1 cellular context compared by ENCODE assay signal in the genomic region with DNA sequence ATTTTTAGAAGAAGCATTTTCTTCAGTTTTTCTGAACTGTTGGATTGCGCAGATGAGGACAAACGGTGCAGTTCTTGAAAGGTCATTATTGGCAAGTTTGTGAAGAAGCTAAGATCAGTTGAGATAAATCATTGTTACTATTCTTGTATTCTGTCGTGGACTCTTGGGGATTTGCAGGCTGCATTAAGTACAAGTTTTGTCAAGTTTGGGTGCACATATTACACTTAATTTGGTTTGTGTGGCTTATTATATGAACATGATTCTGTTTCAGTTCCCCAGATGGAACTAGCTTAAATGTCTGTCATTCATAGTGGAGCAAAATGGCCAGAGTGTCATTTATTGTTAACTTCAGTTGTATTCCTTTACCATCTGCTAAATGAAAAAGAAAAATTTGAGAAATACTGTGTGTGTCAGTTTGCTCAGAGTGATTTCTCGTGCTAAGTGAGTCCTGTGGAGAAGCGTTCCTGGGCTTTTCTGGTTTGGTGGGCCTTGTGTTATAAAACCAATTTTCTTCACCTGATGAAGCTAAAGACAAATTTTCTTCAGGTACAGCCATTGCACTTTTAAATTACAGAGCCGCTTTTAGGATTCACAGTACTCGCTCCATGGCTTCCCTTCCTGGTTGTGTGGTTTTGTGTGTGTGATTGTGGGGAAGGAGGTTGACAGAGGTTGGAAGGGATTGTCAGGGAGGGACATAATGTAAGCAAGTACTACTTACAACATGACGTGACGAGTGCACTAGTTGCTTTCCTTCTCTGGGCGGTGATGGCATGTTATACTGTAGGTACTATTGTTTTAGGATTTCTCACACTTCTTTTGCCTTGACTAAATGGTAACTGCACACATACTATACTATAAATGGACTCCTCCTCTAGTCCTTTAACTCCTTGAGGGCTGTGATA.
A peak's percentile ranks its signal among the peaks of the same experiment; 100 is the strongest.
TF ChIP-seq lines count a peak whose summit lies in the region.

No MANE protein-coding gene starts in this region.

TF ChIP-seq in GM12878, 131 proteins besides CTCF, POLR2A, EP300 and RAD21 (continued from another document and continues in another):
- TF ChIP-seq, protein P1, sequence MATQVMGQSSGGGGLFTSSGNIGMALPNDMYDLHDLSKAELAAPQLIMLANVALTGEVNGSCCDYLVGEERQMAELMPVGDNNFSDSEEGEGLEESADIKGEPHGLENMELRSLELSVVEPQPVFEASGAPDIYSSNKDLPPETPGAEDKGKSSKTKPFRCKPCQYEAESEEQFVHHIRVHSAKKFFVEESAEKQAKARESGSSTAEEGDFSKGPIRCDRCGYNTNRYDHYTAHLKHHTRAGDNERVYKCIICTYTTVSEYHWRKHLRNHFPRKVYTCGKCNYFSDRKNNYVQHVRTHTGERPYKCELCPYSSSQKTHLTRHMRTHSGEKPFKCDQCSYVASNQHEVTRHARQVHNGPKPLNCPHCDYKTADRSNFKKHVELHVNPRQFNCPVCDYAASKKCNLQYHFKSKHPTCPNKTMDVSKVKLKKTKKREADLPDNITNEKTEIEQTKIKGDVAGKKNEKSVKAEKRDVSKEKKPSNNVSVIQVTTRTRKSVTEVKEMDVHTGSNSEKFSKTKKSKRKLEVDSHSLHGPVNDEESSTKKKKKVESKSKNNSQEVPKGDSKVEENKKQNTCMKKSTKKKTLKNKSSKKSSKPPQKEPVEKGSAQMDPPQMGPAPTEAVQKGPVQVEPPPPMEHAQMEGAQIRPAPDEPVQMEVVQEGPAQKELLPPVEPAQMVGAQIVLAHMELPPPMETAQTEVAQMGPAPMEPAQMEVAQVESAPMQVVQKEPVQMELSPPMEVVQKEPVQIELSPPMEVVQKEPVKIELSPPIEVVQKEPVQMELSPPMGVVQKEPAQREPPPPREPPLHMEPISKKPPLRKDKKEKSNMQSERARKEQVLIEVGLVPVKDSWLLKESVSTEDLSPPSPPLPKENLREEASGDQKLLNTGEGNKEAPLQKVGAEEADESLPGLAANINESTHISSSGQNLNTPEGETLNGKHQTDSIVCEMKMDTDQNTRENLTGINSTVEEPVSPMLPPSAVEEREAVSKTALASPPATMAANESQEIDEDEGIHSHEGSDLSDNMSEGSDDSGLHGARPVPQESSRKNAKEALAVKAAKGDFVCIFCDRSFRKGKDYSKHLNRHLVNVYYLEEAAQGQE (IDR thresholded peaks at IDR 0.05; ENCODE audit: low read depth, low read length), result no peak
- TF ChIP-seq ZNF274 (IDR thresholded peaks at IDR 0.05; ENCODE audit: insufficient read depth, insufficient read length), result no peak
- no peak for TF ChIP-seq CHD4 (IDR thresholded peaks at IDR 0.05)
- TF ChIP-seq ZNF384 (IDR thresholded peaks at IDR 0.05; ENCODE audit: borderline replicate concordance, low read depth, low read length), result no peak
- TF ChIP-seq JUND (IDR thresholded peaks at IDR 0.05; ENCODE audit: low read depth, low read length), result no peak
- no peak for TF ChIP-seq YY1 (IDR thresholded peaks at IDR 0.05; ENCODE audit: low read depth, low read length)
- TF ChIP-seq MEF2B (IDR thresholded peaks at IDR 0.05; ENCODE audit: partially characterized antibody, poor library complexity, severe bottlenecking), result peak; percentile 96
- TF ChIP-seq, protein P2, sequence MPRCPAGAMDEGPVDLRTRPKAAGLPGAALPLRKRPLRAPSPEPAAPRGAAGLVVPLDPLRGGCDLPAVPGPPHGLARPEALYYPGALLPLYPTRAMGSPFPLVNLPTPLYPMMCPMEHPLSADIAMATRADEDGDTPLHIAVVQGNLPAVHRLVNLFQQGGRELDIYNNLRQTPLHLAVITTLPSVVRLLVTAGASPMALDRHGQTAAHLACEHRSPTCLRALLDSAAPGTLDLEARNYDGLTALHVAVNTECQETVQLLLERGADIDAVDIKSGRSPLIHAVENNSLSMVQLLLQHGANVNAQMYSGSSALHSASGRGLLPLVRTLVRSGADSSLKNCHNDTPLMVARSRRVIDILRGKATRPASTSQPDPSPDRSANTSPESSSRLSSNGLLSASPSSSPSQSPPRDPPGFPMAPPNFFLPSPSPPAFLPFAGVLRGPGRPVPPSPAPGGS (IDR thresholded peaks at IDR 0.05; ENCODE audit: borderline replicate concordance, insufficient read depth, low read depth, low read length, poor library complexity, severe bottlenecking), result peak; percentile 23
- peak; percentile 53 to 66; a peak in 2 of 4 replicates for TF ChIP-seq BHLHE40 (IDR thresholded peaks at IDR 0.05; ENCODE audit: borderline replicate concordance in 1 of 2, low read depth in 2 of 2, low read length in 1 of 2)
- no peak for TF ChIP-seq SREBF1 (IDR thresholded peaks at IDR 0.05; ENCODE audit: low read length)
- TF ChIP-seq, protein P3, sequence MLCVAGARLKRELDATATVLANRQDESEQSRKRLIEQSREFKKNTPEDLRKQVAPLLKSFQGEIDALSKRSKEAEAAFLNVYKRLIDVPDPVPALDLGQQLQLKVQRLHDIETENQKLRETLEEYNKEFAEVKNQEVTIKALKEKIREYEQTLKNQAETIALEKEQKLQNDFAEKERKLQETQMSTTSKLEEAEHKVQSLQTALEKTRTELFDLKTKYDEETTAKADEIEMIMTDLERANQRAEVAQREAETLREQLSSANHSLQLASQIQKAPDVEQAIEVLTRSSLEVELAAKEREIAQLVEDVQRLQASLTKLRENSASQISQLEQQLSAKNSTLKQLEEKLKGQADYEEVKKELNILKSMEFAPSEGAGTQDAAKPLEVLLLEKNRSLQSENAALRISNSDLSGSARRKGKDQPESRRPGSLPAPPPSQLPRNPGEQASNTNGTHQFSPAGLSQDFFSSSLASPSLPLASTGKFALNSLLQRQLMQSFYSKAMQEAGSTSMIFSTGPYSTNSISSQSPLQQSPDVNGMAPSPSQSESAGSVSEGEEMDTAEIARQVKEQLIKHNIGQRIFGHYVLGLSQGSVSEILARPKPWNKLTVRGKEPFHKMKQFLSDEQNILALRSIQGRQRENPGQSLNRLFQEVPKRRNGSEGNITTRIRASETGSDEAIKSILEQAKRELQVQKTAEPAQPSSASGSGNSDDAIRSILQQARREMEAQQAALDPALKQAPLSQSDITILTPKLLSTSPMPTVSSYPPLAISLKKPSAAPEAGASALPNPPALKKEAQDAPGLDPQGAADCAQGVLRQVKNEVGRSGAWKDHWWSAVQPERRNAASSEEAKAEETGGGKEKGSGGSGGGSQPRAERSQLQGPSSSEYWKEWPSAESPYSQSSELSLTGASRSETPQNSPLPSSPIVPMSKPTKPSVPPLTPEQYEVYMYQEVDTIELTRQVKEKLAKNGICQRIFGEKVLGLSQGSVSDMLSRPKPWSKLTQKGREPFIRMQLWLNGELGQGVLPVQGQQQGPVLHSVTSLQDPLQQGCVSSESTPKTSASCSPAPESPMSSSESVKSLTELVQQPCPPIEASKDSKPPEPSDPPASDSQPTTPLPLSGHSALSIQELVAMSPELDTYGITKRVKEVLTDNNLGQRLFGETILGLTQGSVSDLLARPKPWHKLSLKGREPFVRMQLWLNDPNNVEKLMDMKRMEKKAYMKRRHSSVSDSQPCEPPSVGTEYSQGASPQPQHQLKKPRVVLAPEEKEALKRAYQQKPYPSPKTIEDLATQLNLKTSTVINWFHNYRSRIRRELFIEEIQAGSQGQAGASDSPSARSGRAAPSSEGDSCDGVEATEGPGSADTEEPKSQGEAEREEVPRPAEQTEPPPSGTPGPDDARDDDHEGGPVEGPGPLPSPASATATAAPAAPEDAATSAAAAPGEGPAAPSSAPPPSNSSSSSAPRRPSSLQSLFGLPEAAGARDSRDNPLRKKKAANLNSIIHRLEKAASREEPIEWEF (IDR thresholded peaks at IDR 0.05; ENCODE audit: insufficient replicate concordance, low read depth, low read length), result peak; percentile 64
- no peak for TF ChIP-seq TCF3 (IDR thresholded peaks at IDR 0.05; ENCODE audit: borderline replicate concordance, insufficient read depth, low read depth, low read length)
- TF ChIP-seq ZBTB33 (IDR thresholded peaks at IDR 0.05), result no peak
- no peak for TF ChIP-seq CHD1 (IDR thresholded peaks at IDR 0.05; ENCODE audit: low read depth, low read length)
- TF ChIP-seq SUPT20H (IDR thresholded peaks at IDR 0.05; ENCODE audit: borderline replicate concordance, control insufficient read depth, low read depth, low read length), result no peak
- TF ChIP-seq FOS (IDR thresholded peaks at IDR 0.05; ENCODE audit: borderline replicate concordance, extremely low read depth, insufficient read length), result no peak
- peak; percentile 40 to 56; a peak in 3 of 4 replicates for TF ChIP-seq IKZF2 (IDR thresholded peaks at IDR 0.05)
- TF ChIP-seq NR2C1 (IDR thresholded peaks at IDR 0.05), result no peak
- TF ChIP-seq EZH2 (IDR thresholded peaks at IDR 0.05; ENCODE audit: borderline replicate concordance, control insufficient read depth, low read depth, low read length), result no peak
- TF ChIP-seq, protein P4, sequence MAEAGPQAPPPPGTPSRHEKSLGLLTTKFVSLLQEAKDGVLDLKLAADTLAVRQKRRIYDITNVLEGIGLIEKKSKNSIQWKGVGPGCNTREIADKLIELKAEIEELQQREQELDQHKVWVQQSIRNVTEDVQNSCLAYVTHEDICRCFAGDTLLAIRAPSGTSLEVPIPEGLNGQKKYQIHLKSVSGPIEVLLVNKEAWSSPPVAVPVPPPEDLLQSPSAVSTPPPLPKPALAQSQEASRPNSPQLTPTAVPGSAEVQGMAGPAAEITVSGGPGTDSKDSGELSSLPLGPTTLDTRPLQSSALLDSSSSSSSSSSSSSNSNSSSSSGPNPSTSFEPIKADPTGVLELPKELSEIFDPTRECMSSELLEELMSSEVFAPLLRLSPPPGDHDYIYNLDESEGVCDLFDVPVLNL (IDR thresholded peaks at IDR 0.05; ENCODE audit: low read depth, low read length), result no peak
- TF ChIP-seq ZNF24 (IDR thresholded peaks at IDR 0.05), result no peak
- no peak for TF ChIP-seq SIX5 (IDR thresholded peaks at IDR 0.05; ENCODE audit: low read depth, low read length, severe bottlenecking)
- TF ChIP-seq IKZF1 (conservative IDR thresholded peaks at IDR 0.05), result peak; percentile 57
- no peak for TF ChIP-seq HDGF (IDR thresholded peaks at IDR 0.05)
- 0 out of 2 replicates have a peak, but pooled peaks have one; percentile 28 for TF ChIP-seq MLLT1 (IDR thresholded peaks at IDR 0.05)
- no peak for TF ChIP-seq TCF12 (IDR thresholded peaks at IDR 0.05; ENCODE audit: low read depth, low read length)
- TF ChIP-seq SIN3A (IDR thresholded peaks at IDR 0.05; ENCODE audit: low read depth, low read length), result no peak
- TF ChIP-seq PAX8 (IDR thresholded peaks at IDR 0.05), result no peak
- TF ChIP-seq BACH1 (IDR thresholded peaks at IDR 0.05; ENCODE audit: borderline replicate concordance), result peak; percentile 35; the same call in 1 of the 2 replicates
- TF ChIP-seq, protein P5, sequence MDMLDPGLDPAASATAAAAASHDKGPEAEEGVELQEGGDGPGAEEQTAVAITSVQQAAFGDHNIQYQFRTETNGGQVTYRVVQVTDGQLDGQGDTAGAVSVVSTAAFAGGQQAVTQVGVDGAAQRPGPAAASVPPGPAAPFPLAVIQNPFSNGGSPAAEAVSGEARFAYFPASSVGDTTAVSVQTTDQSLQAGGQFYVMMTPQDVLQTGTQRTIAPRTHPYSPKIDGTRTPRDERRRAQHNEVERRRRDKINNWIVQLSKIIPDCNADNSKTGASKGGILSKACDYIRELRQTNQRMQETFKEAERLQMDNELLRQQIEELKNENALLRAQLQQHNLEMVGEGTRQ (IDR thresholded peaks at IDR 0.05; ENCODE audit: borderline replicate concordance, low read depth, low read length), result no peak
- TF ChIP-seq KLF5 (IDR thresholded peaks at IDR 0.05; ENCODE audit: partially characterized antibody), result no peak
- 0 out of 2 replicates have a peak, but pooled peaks have one; percentile 15 for TF ChIP-seq RAD51 (IDR thresholded peaks at IDR 0.05)
- TF ChIP-seq, protein P6, sequence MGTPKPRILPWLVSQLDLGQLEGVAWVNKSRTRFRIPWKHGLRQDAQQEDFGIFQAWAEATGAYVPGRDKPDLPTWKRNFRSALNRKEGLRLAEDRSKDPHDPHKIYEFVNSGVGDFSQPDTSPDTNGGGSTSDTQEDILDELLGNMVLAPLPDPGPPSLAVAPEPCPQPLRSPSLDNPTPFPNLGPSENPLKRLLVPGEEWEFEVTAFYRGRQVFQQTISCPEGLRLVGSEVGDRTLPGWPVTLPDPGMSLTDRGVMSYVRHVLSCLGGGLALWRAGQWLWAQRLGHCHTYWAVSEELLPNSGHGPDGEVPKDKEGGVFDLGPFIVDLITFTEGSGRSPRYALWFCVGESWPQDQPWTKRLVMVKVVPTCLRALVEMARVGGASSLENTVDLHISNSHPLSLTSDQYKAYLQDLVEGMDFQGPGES (IDR thresholded peaks at IDR 0.05), result no peak
- no peak for TF ChIP-seq HCFC1 (IDR thresholded peaks at IDR 0.05; ENCODE audit: low read length)
- TF ChIP-seq BCL11A (IDR thresholded peaks at IDR 0.05; ENCODE audit: low read depth, low read length), result peak; percentile 83; the same call in 1 of the 2 replicates
- peak; percentile 58 for TF ChIP-seq ATF7 (IDR thresholded peaks at IDR 0.05; ENCODE audit: low read depth)
- 0 out of 4 replicates have a peak, but pooled peaks of 1 of the 2 experiments have one; percentile 48 for TF ChIP-seq CEBPB (IDR thresholded peaks at IDR 0.05; ENCODE audit: borderline replicate concordance in 1 of 2, low read depth in 2 of 2, low read length in 2 of 2)
- TF ChIP-seq NRF1 (conservative IDR thresholded peaks at IDR 0.05; ENCODE audit: low read depth, low read length), result no peak
- TF ChIP-seq NBN (IDR thresholded peaks at IDR 0.05), result 0 out of 2 replicates have a peak, but pooled peaks have one; percentile 38
